Comparison of ENCODE assay signal across 15 cellular contexts in genomic region chr3:170346481-170347125, GRCh38. TPM values are rescaled to one million over a fixed set of nuclear protein-coding genes. Genes with fewer than 3 reads are reported as not detected.
DNase-seq lines count a peak whose midpoint lies in the region; ATAC-seq and TF ChIP-seq lines count a peak whose summit lies in the region.
"Had no signal": no experiment of that assay in that cellular context is flagged by ENCODE, and none has a peak within 500 bp of the region (broad histone marks: within the 10 kb centered on the region; RNA-seq: fewer than 3 reads in every experiment).

No MANE protein-coding gene starts in this region.

- ATAC-seq in PC-3: peak; percentile 89
- peak; percentile 91 for ATAC-seq in foreskin keratinocyte
- ATAC-seq in CD4-positive, alpha-beta T cell (ENCODE audit: poor library complexity): no peak
- no peak for ATAC-seq in right cardiac atrium
- ATAC-seq in GM21737 (IDR thresholded peaks at IDR 0.05; ENCODE audit: unreplicated experiment): no peak

- in situ Hi-C loops in Caki2 (cut with HindIII; ENCODE audit: low pct_unique_long_range_greater_than_20kb, low sequenced_read_pairs): no loop called here

- CTCF ChIA-PET in PC-3 (lab: Charles Lee): no interaction called here
- CTCF ChIA-PET in CD4-positive, alpha-beta T cell (lab: Charles Lee): interaction anchor here (1.2 kb wide), 1 partner anchor 10 kb away, joined by 3 read pairs; no protein-coding TSS in a partner anchor

- H3K4me1 Mint-ChIP-seq in HFFc6 (ENCODE audit: low read depth): peaks cover 37% of the 10 kb centered on the region
- peaks cover 11% of the 10 kb centered on the region for H3K4me1 Mint-ChIP-seq in CD4-positive, alpha-beta T cell (ENCODE audit: low read depth)

- H3K4me3 Mint-ChIP-seq in HFFc6: no peak overlapping the region; the same call in 1 of the 2 replicates
- H3K4me3 Mint-ChIP-seq in CD4-positive, alpha-beta T cell: no peak overlapping the region
- H3K4me3 Mint-ChIP-seq: activated CD4-positive, alpha-beta memory T cell treated with anti-CD3 and anti-CD28 coated beads, Interleukin-2, amount 10 ng/mL, durations not matched to agents 7 days and 5 days; B cell had no signal

- intact Hi-C loops in PC-3 (cut with micrococcal nuclease) (no loop called here), right cardiac atrium (cut with DNase I) (no loop called here)
- intact Hi-C loops in CD4-positive, alpha-beta T cell (cut with DNase I, micrococcal nuclease): no loop called here

- H3K4me3 ChIP-seq in PC-3 (ENCODE audit: low read length) (no peak overlapping the region), right cardiac atrium (ENCODE audit: low read length) (no peak overlapping the region)

- no peak overlapping the region for H2AFZ ChIP-seq in PC-3 (ENCODE audit: low read length)

- no peaks in the 10 kb centered on the region for H3K9me3 Mint-ChIP-seq in HFFc6
- no peaks in the 10 kb centered on the region for H3K9me3 Mint-ChIP-seq in CD4-positive, alpha-beta T cell
- H3K9me3 Mint-ChIP-seq: activated CD4-positive, alpha-beta memory T cell treated with anti-CD3 and anti-CD28 coated beads, Interleukin-2, amount 10 ng/mL, durations not matched to agents 7 days and 5 days had no signal

- no peaks in the 10 kb centered on the region; the same call in 1 of the 2 replicates for H3K27me3 Mint-ChIP-seq in HFFc6 (ENCODE audit: insufficient read depth)
- no peaks in the 10 kb centered on the region for H3K27me3 Mint-ChIP-seq in CD4-positive, alpha-beta T cell
- H3K27me3 Mint-ChIP-seq: activated CD4-positive, alpha-beta memory T cell treated with anti-CD3 and anti-CD28 coated beads, Interleukin-2, amount 10 ng/mL, durations not matched to agents 7 days and 5 days; B cell had no signal

- peak overlapping the region; percentile 46; the same call in 1 of the 2 replicates for H3K27ac Mint-ChIP-seq in HFFc6
- H3K27ac Mint-ChIP-seq in CD4-positive, alpha-beta T cell: no peak overlapping the region
- H3K27ac Mint-ChIP-seq: activated CD4-positive, alpha-beta memory T cell treated with anti-CD3 and anti-CD28 coated beads, Interleukin-2, amount 10 ng/mL, durations not matched to agents 7 days and 5 days; B cell had no signal

- H3K9me3 ChIP-seq in PC-3 (ENCODE audit: low read length) (no peaks in the 10 kb centered on the region), right cardiac atrium (ENCODE audit: control insufficient read depth, low read length) (no peaks in the 10 kb centered on the region)
- H3K9me3 ChIP-seq in CD4-positive, alpha-beta T cell (ENCODE audit: control insufficient read depth, low read length): no peaks in the 10 kb centered on the region

- no peaks in the 10 kb centered on the region for H3K36me3 ChIP-seq in PC-3 (ENCODE audit: low read depth, low read length)

- H3K4me2 ChIP-seq in PC-3 (ENCODE audit: low read length): no peak overlapping the region
- H3K4me2 ChIP-seq: KMS-11 had no signal

- POLR2A ChIA-PET in PC-3 (lab: Charles Lee; ENCODE audit: unreplicated experiment): no interaction called here
- POLR2A ChIA-PET in CD4-positive, alpha-beta T cell (lab: Charles Lee): no interaction called here

- WGBS in right cardiac atrium: 95% methylated on average over 4 of the region's 4 CpGs

- H3F3A ChIP-seq in PC-3 (ENCODE audit: low read length, unreplicated experiment): no peaks in the 10 kb centered on the region

- no peak overlapping the region for H3K27ac ChIP-seq in PC-3 (ENCODE audit: low read length)
- no peak overlapping the region for H3K27ac ChIP-seq in foreskin keratinocyte
- H3K27ac ChIP-seq in CD4-positive, alpha-beta T cell (ENCODE audit: low read depth, low read length): no peak overlapping the region
- no peak overlapping the region for H3K27ac ChIP-seq in right cardiac atrium (ENCODE audit: low read length)
- H3K27ac ChIP-seq: KMS-11 had no signal

- DNase-seq in Caki2 (ENCODE audit: low read depth) (peak; percentile 84), HFFc6 (peak; percentile 71), PC-3 (peak; percentile 59), foreskin keratinocyte (peak; percentile 44 to 78), RKO (ENCODE audit: low spot score) (no peak), right cardiac atrium (no peak)
- no peak for DNase-seq in CD4-positive, alpha-beta T cell
- DNase-seq: activated CD4-positive, alpha-beta memory T cell treated with anti-CD3 and anti-CD28 coated beads, Interleukin-2, amount 10 ng/mL, durations not matched to agents 7 days and 5 days; activated gamma-delta T cell; erythroblast; GOT3; NCI-H1930 had no signal

- H3K79me2 ChIP-seq in PC-3 (ENCODE audit: low read length): no peaks in the 10 kb centered on the region

- H4K20me1 ChIP-seq in PC-3 (ENCODE audit: low read length): no peaks in the 10 kb centered on the region

- H3K27me3 ChIP-seq in PC-3 (ENCODE audit: low read length) (no peaks in the 10 kb centered on the region), foreskin keratinocyte (no peaks in the 10 kb centered on the region), right cardiac atrium (ENCODE audit: control insufficient read depth, insufficient read depth) (no peaks in the 10 kb centered on the region)
- no peaks in the 10 kb centered on the region for H3K27me3 ChIP-seq in CD4-positive, alpha-beta T cell (ENCODE audit: control insufficient read depth, insufficient read depth, low read length)

- TF ChIP-seq CTCF in HFFc6 (IDR thresholded peaks at IDR 0.05) (no peak), PC-3 (conservative IDR thresholded peaks at IDR 0.05; ENCODE audit: low read depth, low read length) (no peak), foreskin keratinocyte (conservative IDR thresholded peaks at IDR 0.05) (no peak)
- no peak for TF ChIP-seq CTCF in CD4-positive, alpha-beta T cell (IDR thresholded peaks at IDR 0.05)

- no peaks in the 10 kb centered on the region for H3K36me3 Mint-ChIP-seq in HFFc6 (ENCODE audit: low read depth)
- no peaks in the 10 kb centered on the region for H3K36me3 Mint-ChIP-seq in CD4-positive, alpha-beta T cell (ENCODE audit: low read depth)

- H3K9ac ChIP-seq in PC-3 (ENCODE audit: low read length): no peak overlapping the region
- H3K9ac ChIP-seq: KMS-11 had no signal

- H3K4me1 ChIP-seq in PC-3 (ENCODE audit: insufficient read depth, low read length) (peaks cover 7% of the 10 kb centered on the region; the same call in 1 of the 2 replicates), foreskin keratinocyte (peaks cover 16% of the 10 kb centered on the region), right cardiac atrium (ENCODE audit: control insufficient read depth, insufficient read depth, low read length) (peaks cover 3% of the 10 kb centered on the region)

- no TSS peak for BruUV-seq in PC-3 (replicated peaks; lab: Mats Ljungman, UMichigan)

- no peaks in the 10 kb centered on the region for H3K9me2 ChIP-seq in PC-3 (replicated peaks; ENCODE audit: low read length)

RNA-seq across cellular contexts. Expression of gene SKIL, which starts 10.9 kb away (rescaled TPM):
- 33.2 and 55.8 TPM in 2 replicates for total RNA-seq in Caki2 (2014; rRNA removed; shearing (Covaris generic); ENCODE audit: low replicate concordance)
- 10 to 100 TPM; 44.6 to 61.3 (median 49.9) TPM for total RNA-seq in HFFc6 (2021; fragmentation: NEBNext Ultra II Directional; extraction: Animal tissue kit (Norgen Biotek cat#: 25700))
- total RNA-seq in PC-3 (2014; rRNA removed): 15.6 and 35.0 TPM in 2 replicates
- 23.1 and 30.1 TPM in 2 replicates for total RNA-seq in foreskin keratinocyte
- 2.8 and 3.5 TPM in 2 replicates for polyA plus RNA-seq in foreskin keratinocyte
- total RNA-seq in CD4-positive, alpha-beta T cell: 100 to 1,000 TPM; 121 to 130 TPM
- 10 to 100 TPM; 31.9 to 59.5 (median 39.1) TPM for total RNA-seq in right cardiac atrium
- polyA plus RNA-seq in right cardiac atrium: 9.6 TPM

Comparison
In these comparisons a context has a peak if more than half of its experiments do, and no peak if none do; other contexts are left out.
1. DNase-seq: peak in Caki2 (single experiment), HFFc6 (single experiment), PC-3 (single experiment) and foreskin keratinocyte (2 of 2); none in CD4-positive, alpha-beta T cell (0 of 10), RKO (single experiment) and right cardiac atrium (0 of 3).
2. ATAC-seq: peak in PC-3 (single experiment) and foreskin keratinocyte (single experiment); none in CD4-positive, alpha-beta T cell (single experiment), right cardiac atrium (0 of 2) and GM21737 (single experiment).